In the genomic region with DNA sequence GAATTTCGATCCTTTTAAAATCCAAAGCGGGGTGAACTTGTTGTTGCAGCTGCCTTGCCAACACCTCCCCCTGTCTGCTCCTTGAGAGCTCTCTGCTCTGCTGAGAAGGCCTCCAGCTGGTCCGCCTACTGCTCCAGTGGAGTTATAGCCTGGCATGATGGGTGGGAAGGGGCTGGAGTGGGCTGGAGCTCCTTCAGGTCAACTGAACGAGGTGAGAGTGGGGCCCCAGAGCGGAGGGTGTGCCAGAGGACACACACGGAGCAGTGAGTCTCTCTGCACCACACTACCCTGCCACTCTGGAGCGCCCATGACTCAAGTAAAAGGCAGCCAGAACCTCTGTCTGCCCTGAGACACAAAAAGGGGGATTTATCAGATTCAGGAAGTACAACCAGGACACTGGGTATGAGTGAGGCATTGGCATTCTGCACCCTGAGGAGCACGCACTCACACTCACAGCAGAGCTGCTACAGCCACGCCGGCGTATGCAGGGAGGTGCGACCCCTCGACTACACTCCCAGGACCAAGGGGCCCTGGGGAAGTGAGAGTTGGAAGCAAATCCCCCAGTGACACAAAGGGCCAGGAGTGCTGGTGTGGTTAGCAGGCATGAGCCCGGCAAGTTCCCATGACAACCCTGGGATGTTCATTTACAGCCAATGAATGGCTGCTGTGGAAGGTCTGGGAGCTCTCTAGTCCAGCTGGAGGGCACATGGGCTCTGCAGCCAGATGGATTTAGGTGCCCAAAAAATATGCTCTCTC, we compare ENCODE assay signal across 8 cellular contexts. TPM values are rescaled to one million over a fixed set of nuclear protein-coding genes. Genes with fewer than 3 reads are reported as not detected.
A peak's percentile ranks its signal among the peaks of the same experiment; 100 is the strongest.
DNase-seq lines count a peak whose midpoint lies in the region; ATAC-seq, FAIRE-seq and TF ChIP-seq lines count a peak whose summit lies in the region.

No MANE protein-coding gene starts in this region.

- H3K27ac Mint-ChIP-seq in activated CD8-positive, alpha-beta memory T cell treated with anti-CD3 and anti-CD28 coated beads, Interleukin-2, amount 10 ng/mL, durations not matched to agents 7 days and 5 days: peak overlapping the region; percentile 19
- H3K27ac Mint-ChIP-seq in Caco-2 (ENCODE audit: unreplicated experiment): no peak overlapping the region

- H3K9ac ChIP-seq in kidney (ENCODE audit: low read length in 2 of 2): no peak overlapping the region

- no peak for FAIRE-seq in kidney (lab: Jason Lieb, UNC)

- H3K27ac ChIP-seq in kidney (ENCODE audit: low read depth in 2 of 2, low read length in 2 of 2): peak overlapping the region; percentile 34 to 51
- peak overlapping the region; percentile 57 to 75 (median 64) for H3K27ac ChIP-seq in transverse colon

- no peak for ATAC-seq in activated CD8-positive, alpha-beta memory T cell treated with anti-CD3 and anti-CD28 coated beads, Interleukin-2, amount 10 ng/mL, durations not matched to agents 7 days and 5 days
- ATAC-seq in GM21723 (IDR thresholded peaks at IDR 0.05; ENCODE audit: unreplicated experiment): no peak

- POLR2A ChIA-PET in Caco-2 (lab: Charles Lee): interaction anchor here (0.6 kb wide), 1 partner anchor 75 kb away, joined by 5 read pairs; no protein-coding TSS in a partner anchor

- BruUV-seq in Caco-2 (replicated peaks; lab: Mats Ljungman, UMichigan): no TSS peak

- no peak for TF ChIP-seq EP300 in transverse colon (IDR thresholded peaks at IDR 0.05; ENCODE audit: low read depth)

- H3K4me3 ChIP-seq in kidney (ENCODE audit: low read length in 2 of 2) (no peak overlapping the region), transverse colon (no peak overlapping the region), Caco-2 (ENCODE audit: low read depth, low read length) (no peak overlapping the region)

- H3K4me1 ChIP-seq in kidney (ENCODE audit: control insufficient read depth in 1 of 2, insufficient read depth in 1 of 2, low read depth in 1 of 2, low read length in 2 of 2) (peaks cover 10 to 23% of the 10 kb centered on the region in 2 donors), transverse colon (peaks cover 4 to 31% (median 28%) of the 10 kb centered on the region in 4 donors), Caco-2 (no peaks in the 10 kb centered on the region)

- intact Hi-C loops in kidney (cut with DNase I) (no loop called here), transverse colon (cut with DNase I; ENCODE audit: low total_unique reads) (no loop called here), Caco-2 (cut with micrococcal nuclease; ENCODE audit: unreplicated experiment) (no loop called here)

- no peaks in the 10 kb centered on the region for H3K9me3 Mint-ChIP-seq in activated CD8-positive, alpha-beta memory T cell treated with anti-CD3 and anti-CD28 coated beads, Interleukin-2, amount 10 ng/mL, durations not matched to agents 7 days and 5 days (ENCODE audit: low read depth)
- H3K9me3 Mint-ChIP-seq in Caco-2 (ENCODE audit: unreplicated experiment): no peaks in the 10 kb centered on the region

- TF ChIP-seq CTCF in kidney (IDR thresholded peaks at IDR 0.05; ENCODE audit: borderline replicate concordance, extremely low read depth, insufficient read depth) (no peak), transverse colon (IDR thresholded peaks at IDR 0.05) (no peak), Caco-2 (IDR thresholded peaks at IDR 0.05; ENCODE audit: insufficient read depth in 1 of 2, low read depth in 1 of 2, low read length in 1 of 2, severe bottlenecking in 1 of 2, unreplicated experiment in 1 of 2) (no peak)

- H3K27me3 ChIP-seq in transverse colon (no peaks in the 10 kb centered on the region), Caco-2 (replicated peaks; ENCODE audit: control insufficient read depth, insufficient read depth, low read length) (no peaks in the 10 kb centered on the region)

- no peak for DNase-seq in activated CD8-positive, alpha-beta memory T cell treated with anti-CD3 and anti-CD28 coated beads, Interleukin-2, amount 10 ng/mL, durations not matched to agents 7 days and 5 days
- DNase-seq in activated CD8-positive, alpha-beta memory T cell treated with anti-CD3 and anti-CD28 coated beads, Interleukin-2, amount 50 U/mL, for 48 hours: no peak
- DNase-seq in amniotic epithelial cell (ENCODE audit: low read depth) (peak; percentile 86), kidney (no peak), transverse colon (no peak), Caco-2 (no peak), SHP77 treated with DMSO at 0.1 percent for 48 hours (lab: John Stamatoyannopoulos, UW) (no peak)

- H3K9me3 ChIP-seq in kidney (ENCODE audit: control insufficient read depth in 1 of 2, low read length in 2 of 2) (no peaks in the 10 kb centered on the region), transverse colon (no peaks in the 10 kb centered on the region), Caco-2 (no peaks in the 10 kb centered on the region)

- H3K36me3 ChIP-seq in kidney (ENCODE audit: control insufficient read depth in 1 of 2, insufficient read depth in 2 of 2, low read length in 2 of 2): peaks cover 29 to 45% of the 10 kb centered on the region in 2 donors
- H3K36me3 ChIP-seq in transverse colon: peaks cover 0 to 34% (median 11%) of the 10 kb centered on the region in 4 donors
- 0 out of 2 replicates have a peak, but pooled peaks cover 1% of the 10 kb centered on the region for H3K36me3 ChIP-seq in Caco-2 (ENCODE audit: control insufficient read depth, insufficient read depth, low read length)

- H3K4me1 Mint-ChIP-seq in activated CD8-positive, alpha-beta memory T cell treated with anti-CD3 and anti-CD28 coated beads, Interleukin-2, amount 10 ng/mL, durations not matched to agents 7 days and 5 days: peaks cover 25% of the 10 kb centered on the region
- H3K4me1 Mint-ChIP-seq in Caco-2 (ENCODE audit: low read depth, unreplicated experiment): no peaks in the 10 kb centered on the region

- H3K4me3 Mint-ChIP-seq in activated CD8-positive, alpha-beta memory T cell treated with anti-CD3 and anti-CD28 coated beads, Interleukin-2, amount 10 ng/mL, durations not matched to agents 7 days and 5 days: no peak overlapping the region
- no peak overlapping the region for H3K4me3 Mint-ChIP-seq in Caco-2 (ENCODE audit: unreplicated experiment)

- no peak for TF ChIP-seq POLR2A in transverse colon (IDR thresholded peaks at IDR 0.05)

- in situ Hi-C loops in transverse colon (cut with MboI; ENCODE audit: low pct_ligation_motif_present in 1 of 4, low pct_unique_long_range_greater_than_20kb in 1 of 4, low sequenced_read_pairs in 3 of 4): no loop called here

- 60 to 77% methylated on average over 1 to 14 of the region's 14 CpGs for WGBS in transverse colon (ENCODE audit: low coverage in 1 of 2), 2 donors

- H3K27me3 Mint-ChIP-seq in activated CD8-positive, alpha-beta memory T cell treated with anti-CD3 and anti-CD28 coated beads, Interleukin-2, amount 10 ng/mL, durations not matched to agents 7 days and 5 days: no peaks in the 10 kb centered on the region
- H3K27me3 Mint-ChIP-seq in Caco-2 (ENCODE audit: insufficient read depth, unreplicated experiment): no peaks in the 10 kb centered on the region

- H3K36me3 Mint-ChIP-seq in activated CD8-positive, alpha-beta memory T cell treated with anti-CD3 and anti-CD28 coated beads, Interleukin-2, amount 10 ng/mL, durations not matched to agents 7 days and 5 days: peaks cover 12% of the 10 kb centered on the region
- H3K36me3 Mint-ChIP-seq in Caco-2 (ENCODE audit: insufficient read depth, unreplicated experiment): peaks cover 17% of the 10 kb centered on the region

- CTCF ChIA-PET in activated CD8-positive, alpha-beta memory T cell treated with anti-CD3 and anti-CD28 coated beads, Interleukin-2, amount 10 ng/mL, durations not matched to agents 7 days and 5 days (lab: Charles Lee): interaction anchor here (1.0 to 1.9 kb wide), 2 partner anchors 8 to 9 kb away, joined by 3 to 8 read pairs; no protein-coding TSS in a partner anchor
- CTCF ChIA-PET in Caco-2 (lab: Charles Lee): no interaction called here

RNA-seq across cellular contexts. Expression of gene EVA1B, which starts 28.0 kb away (rescaled TPM):
- total RNA-seq in activated CD8-positive, alpha-beta memory T cell treated with anti-CD3 and anti-CD28 coated beads, Interleukin-2, amount 10 ng/mL, durations not matched to agents 7 days and 5 days: 10 to 100 TPM; 16.4 to 23.9 TPM
- 31.8 TPM for total RNA-seq in kidney
- polyA plus RNA-seq in kidney (ENCODE audit: insufficient read depth, low read depth, low replicate concordance): 91.8 TPM
- 10 to 100 TPM in 3 of 4 donors, 1 to 10 TPM in 1; 4.4 to 24.8 (median 10.4) TPM for total RNA-seq in transverse colon
- total RNA-seq in Caco-2 (2022): 4.1 and 5.5 TPM in 2 replicates

RNA-seq across cellular contexts. Expression of gene STK40, which starts 34.3 kb away (rescaled TPM):
- 10 to 100 TPM; 67.0 to 73.2 TPM for total RNA-seq in activated CD8-positive, alpha-beta memory T cell treated with anti-CD3 and anti-CD28 coated beads, Interleukin-2, amount 10 ng/mL, durations not matched to agents 7 days and 5 days
- total RNA-seq in kidney (39.2 TPM), transverse colon (100 to 1,000 TPM in 1 of 4 donors, 10 to 100 TPM in 3; 34.0 to 154 (median 44.3) TPM), Caco-2 (2022) (26.7 and 29.7 TPM in 2 replicates)
- polyA plus RNA-seq in kidney (ENCODE audit: insufficient read depth, low read depth, low replicate concordance): 30.9 TPM

RNA-seq across cellular contexts. Expression of gene SH3D21, which starts 45.2 kb away (rescaled TPM):
- 10 to 100 TPM in 1 of 2 experiments, 1 to 10 TPM in 1; 5.5 to 11.0 TPM for total RNA-seq in activated CD8-positive, alpha-beta memory T cell treated with anti-CD3 and anti-CD28 coated beads, Interleukin-2, amount 10 ng/mL, durations not matched to agents 7 days and 5 days
- total RNA-seq in kidney (33.4 TPM), transverse colon (100 to 1,000 TPM in 1 of 4 donors, 10 to 100 TPM in 3; 12.7 to 143 (median 15.9) TPM), Caco-2 (2022) (12.1 and 12.4 TPM in 2 replicates)
- polyA plus RNA-seq in kidney (ENCODE audit: insufficient read depth, low read depth, low replicate concordance): 5.7 TPM

RNA-seq across cellular contexts. Expression of gene LSM10, which starts 46.3 kb away (rescaled TPM):
- 10 to 100 TPM; 48.9 to 63.8 TPM for total RNA-seq in activated CD8-positive, alpha-beta memory T cell treated with anti-CD3 and anti-CD28 coated beads, Interleukin-2, amount 10 ng/mL, durations not matched to agents 7 days and 5 days
- total RNA-seq in kidney (29.5 TPM), transverse colon (10 to 100 TPM in 3 of 4 donors, not detected in 1; 25.4 to 59.8 (median 32.9) TPM), Caco-2 (2022) (19.6 and 20.7 TPM in 2 replicates)
- polyA plus RNA-seq in kidney (ENCODE audit: insufficient read depth, low read depth, low replicate concordance): 91.6 TPM
